ENCODE assay signal across 9 cellular contexts in the genomic region with DNA sequence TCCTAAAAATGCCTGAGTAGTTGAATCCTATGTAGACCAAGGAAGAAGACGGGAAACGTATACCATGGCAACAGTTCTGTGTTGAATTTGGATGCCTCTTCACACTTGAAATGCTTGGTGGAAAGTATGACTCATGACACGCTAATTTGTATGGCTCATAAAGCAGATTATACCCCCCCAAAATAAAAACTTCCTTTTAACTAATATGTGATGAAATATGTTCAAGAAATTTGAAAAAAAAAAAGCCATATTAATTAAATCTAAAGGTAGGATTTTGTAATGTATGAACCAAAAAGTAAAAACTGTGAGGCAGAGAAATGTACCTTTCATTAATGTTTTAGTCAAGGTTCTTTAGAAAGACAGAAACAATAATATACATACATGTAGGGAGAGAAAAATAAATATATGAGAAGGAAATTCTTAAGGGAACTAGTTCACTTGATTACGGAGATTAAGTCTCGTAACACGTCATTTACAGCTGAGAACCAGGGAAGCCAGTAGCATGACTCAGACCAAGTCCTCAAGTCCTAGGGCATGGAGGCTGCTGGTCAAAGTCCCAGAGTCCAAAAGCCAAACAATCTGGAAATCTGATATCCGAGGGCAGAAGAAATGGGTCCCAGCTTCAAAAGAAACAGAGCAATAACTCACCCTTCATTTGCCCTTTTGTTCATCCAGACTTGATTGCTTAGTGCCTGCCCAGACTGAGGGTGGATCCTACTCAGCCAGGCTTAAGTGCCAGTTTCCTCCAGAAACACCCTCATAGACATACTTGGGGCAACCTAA.
A peak's percentile ranks its signal among the peaks of the same experiment; 100 is the strongest.
DNase-seq lines count a peak whose midpoint lies in the region; ATAC-seq and TF ChIP-seq lines count a peak whose summit lies in the region.
"Had no signal": no experiment of that assay in that cellular context is flagged by ENCODE, and none has a peak within 500 bp of the region (broad histone marks: within the 10 kb centered on the region; RNA-seq: fewer than 3 reads in every experiment).

No MANE protein-coding gene starts in this region.

- H3K4me3 ChIP-seq in Caco-2 (ENCODE audit: low read depth, low read length), result no peak overlapping the region
- no peak overlapping the region for H3K4me3 ChIP-seq in uterus

- H3K27me3 Mint-ChIP-seq in Caco-2 (ENCODE audit: insufficient read depth, unreplicated experiment), result no peaks in the 10 kb centered on the region
- no peaks in the 10 kb centered on the region for H3K27me3 Mint-ChIP-seq in activated T-helper 2 cell treated with anti-CD3 and anti-CD28 coated beads, Interferon-gamma antibody, Interleukin-2, Interleukin-4, amounts not matched to agents 10 μg/mL and 5 μg/mL and 100 μg/mL, durations not matched to agents 14 hours and 24 hours and 36 hours (ENCODE audit: low read depth)
- H3K27me3 Mint-ChIP-seq: activated naive CD8-positive, alpha-beta T cell treated with anti-CD3 and anti-CD28 coated beads for 36 hours had no signal

- H3K4me1 ChIP-seq in Caco-2, result peaks cover 10% of the 10 kb centered on the region; the same call in 1 of the 2 replicates
- no peaks in the 10 kb centered on the region for H3K4me1 ChIP-seq in uterus

- CTCF ChIA-PET in Caco-2 (lab: Charles Lee), result no interaction called here

- no peak for TF ChIP-seq CTCF in Caco-2 (IDR thresholded peaks at IDR 0.05; ENCODE audit: insufficient read depth in 1 of 2, low read depth in 1 of 2, low read length in 1 of 2, severe bottlenecking in 1 of 2, unreplicated experiment in 1 of 2)
- no peak for TF ChIP-seq CTCF in uterus (IDR thresholded peaks at IDR 0.05)

- no peak overlapping the region for H3K27ac Mint-ChIP-seq in Caco-2 (ENCODE audit: unreplicated experiment)
- H3K27ac Mint-ChIP-seq in activated T-helper 2 cell treated with anti-CD3 and anti-CD28 coated beads, Interferon-gamma antibody, Interleukin-2, Interleukin-4, amounts not matched to agents 10 μg/mL and 5 μg/mL and 100 μg/mL, durations not matched to agents 14 hours and 24 hours and 36 hours, result no peak overlapping the region
- no peak overlapping the region for H3K27ac Mint-ChIP-seq in activated naive CD4-positive, alpha-beta T cell treated with anti-CD3 and anti-CD28 coated beads, Interleukin-2, amount 50 U/mL, for 72 hours
- H3K27ac Mint-ChIP-seq: activated naive CD8-positive, alpha-beta T cell treated with anti-CD3 and anti-CD28 coated beads for 36 hours had no signal

- TF ChIP-seq POLR2A in uterus (IDR thresholded peaks at IDR 0.05), result no peak

- POLR2A ChIA-PET in Caco-2 (lab: Charles Lee), result no interaction called here

- no peaks in the 10 kb centered on the region for H3K9me3 ChIP-seq in Caco-2
- no peaks in the 10 kb centered on the region for H3K9me3 ChIP-seq in uterus

- intact Hi-C loops in Caco-2 (cut with micrococcal nuclease; ENCODE audit: unreplicated experiment) (no loop called here), uterus (cut with DNase I; ENCODE audit: low total_unique reads) (no loop called here)
- intact Hi-C loops in activated T-helper 2 cell treated with anti-CD3 and anti-CD28 coated beads, Interferon-gamma antibody, Interleukin-2, Interleukin-4, amounts not matched to agents 10 μg/mL and 5 μg/mL and 100 μg/mL, durations not matched to agents 14 hours and 24 hours and 36 hours (cut with micrococcal nuclease), result no loop called here

- no peak for ATAC-seq in activated naive CD4-positive, alpha-beta T cell treated with anti-CD3 and anti-CD28 coated beads, Interleukin-2, amount 50 U/mL, for 72 hours

- no peaks in the 10 kb centered on the region for H3K9me3 Mint-ChIP-seq in Caco-2 (ENCODE audit: unreplicated experiment)
- H3K9me3 Mint-ChIP-seq in activated T-helper 2 cell treated with anti-CD3 and anti-CD28 coated beads, Interferon-gamma antibody, Interleukin-2, Interleukin-4, amounts not matched to agents 10 μg/mL and 5 μg/mL and 100 μg/mL, durations not matched to agents 14 hours and 24 hours and 36 hours, result no peaks in the 10 kb centered on the region
- no peaks in the 10 kb centered on the region for H3K9me3 Mint-ChIP-seq in activated naive CD4-positive, alpha-beta T cell treated with anti-CD3 and anti-CD28 coated beads, Interleukin-2, amount 50 U/mL, for 72 hours
- H3K9me3 Mint-ChIP-seq: activated naive CD8-positive, alpha-beta T cell treated with anti-CD3 and anti-CD28 coated beads for 36 hours had no signal

- H3K27me3 ChIP-seq in Caco-2 (replicated peaks; ENCODE audit: control insufficient read depth, insufficient read depth, low read length) (no peaks in the 10 kb centered on the region), uterus (no peaks in the 10 kb centered on the region)

- peaks cover 7% of the 10 kb centered on the region for H3K4me1 Mint-ChIP-seq in Caco-2 (ENCODE audit: low read depth, unreplicated experiment)
- no peaks in the 10 kb centered on the region for H3K4me1 Mint-ChIP-seq in activated T-helper 2 cell treated with anti-CD3 and anti-CD28 coated beads, Interferon-gamma antibody, Interleukin-2, Interleukin-4, amounts not matched to agents 10 μg/mL and 5 μg/mL and 100 μg/mL, durations not matched to agents 14 hours and 24 hours and 36 hours (ENCODE audit: low read depth)
- H3K4me1 Mint-ChIP-seq: activated naive CD8-positive, alpha-beta T cell treated with anti-CD3 and anti-CD28 coated beads for 36 hours had no signal

- H3K27ac ChIP-seq in uterus, result no peak overlapping the region

- H3K36me3 Mint-ChIP-seq in Caco-2 (ENCODE audit: insufficient read depth, unreplicated experiment), result no peaks in the 10 kb centered on the region
- H3K36me3 Mint-ChIP-seq in activated T-helper 2 cell treated with anti-CD3 and anti-CD28 coated beads, Interferon-gamma antibody, Interleukin-2, Interleukin-4, amounts not matched to agents 10 μg/mL and 5 μg/mL and 100 μg/mL, durations not matched to agents 14 hours and 24 hours and 36 hours (ENCODE audit: low read depth), result no peaks in the 10 kb centered on the region
- H3K36me3 Mint-ChIP-seq in activated naive CD4-positive, alpha-beta T cell treated with anti-CD3 and anti-CD28 coated beads, Interleukin-2, amount 50 U/mL, for 72 hours, result no peaks in the 10 kb centered on the region
- H3K36me3 Mint-ChIP-seq: activated naive CD8-positive, alpha-beta T cell treated with anti-CD3 and anti-CD28 coated beads for 36 hours had no signal

- DNase-seq in Caco-2 (peak; percentile 39 to 66), LoVo (ENCODE audit: low spot score) (peak; percentile 90), brain pericyte (ENCODE audit: low read depth, low spot score) (peak; percentile 65), left kidney (ENCODE audit: low read depth, low spot score) (peak; percentile 59), uterus (no peak), Ammon's horn (ENCODE audit: low spot score) (no peak)
- no peak for DNase-seq in activated T-helper 2 cell treated with anti-CD3 and anti-CD28 coated beads, Interferon-gamma antibody, Interleukin-2, Interleukin-4, amounts not matched to agents 10 μg/mL and 5 μg/mL and 100 μg/mL, durations not matched to agents 14 hours and 24 hours and 36 hours (ENCODE audit: low spot score)
- no peak for DNase-seq in activated naive CD4-positive, alpha-beta T cell treated with anti-CD3 and anti-CD28 coated beads, Interleukin-2, amount 50 U/mL, for 72 hours (ENCODE audit: low spot score in 2 of 2)
- DNase-seq: activated naive CD8-positive, alpha-beta T cell treated with anti-CD3 and anti-CD28 coated beads for 36 hours had no signal

- BruUV-seq in Caco-2 (replicated peaks; lab: Mats Ljungman, UMichigan), result no TSS peak

- H3K4me3 Mint-ChIP-seq in Caco-2 (ENCODE audit: unreplicated experiment), result peak overlapping the region; percentile 10
- H3K4me3 Mint-ChIP-seq in activated T-helper 2 cell treated with anti-CD3 and anti-CD28 coated beads, Interferon-gamma antibody, Interleukin-2, Interleukin-4, amounts not matched to agents 10 μg/mL and 5 μg/mL and 100 μg/mL, durations not matched to agents 14 hours and 24 hours and 36 hours (ENCODE audit: low read depth), result no peak overlapping the region
- H3K4me3 Mint-ChIP-seq: activated naive CD8-positive, alpha-beta T cell treated with anti-CD3 and anti-CD28 coated beads for 36 hours had no signal

- H3K36me3 ChIP-seq in Caco-2 (ENCODE audit: control insufficient read depth, insufficient read depth, low read length) (no peaks in the 10 kb centered on the region), uterus (peaks cover 0 to 5% of the 10 kb centered on the region in 2 donors)

Comparison
In these comparisons a context has a peak if more than half of its experiments do, and no peak if none do; other contexts are left out.
1. DNase-seq: peak in Caco-2 (2 of 2), LoVo (single experiment), brain pericyte (single experiment) and left kidney (single experiment); none in activated T-helper 2 cell treated with anti-CD3 and anti-CD28 coated beads, Interferon-gamma antibody, Interleukin-2, Interleukin-4, amounts not matched to agents 10 μg/mL and 5 μg/mL and 100 μg/mL, durations not matched to agents 14 hours and 24 hours and 36 hours (single experiment), activated naive CD4-positive, alpha-beta T cell treated with anti-CD3 and anti-CD28 coated beads, Interleukin-2, amount 50 U/mL, for 72 hours (0 of 2), uterus (0 of 2) and Ammon's horn (single experiment).